In genomic region chr3:171777608-171777995, GRCh38 we compare ENCODE assay signal across 18 cellular contexts. TPM values are rescaled to one million over a fixed set of nuclear protein-coding genes. Genes with fewer than 3 reads are reported as not detected.
DNase-seq lines count a peak whose midpoint lies in the region; ATAC-seq and TF ChIP-seq lines count a peak whose summit lies in the region.
"Had no signal": no experiment of that assay in that cellular context is flagged by ENCODE, and none has a peak within 500 bp of the region (broad histone marks: within the 10 kb centered on the region; RNA-seq: fewer than 3 reads in every experiment).

No MANE protein-coding gene starts in this region.

- H2AK5ac ChIP-seq in mesendoderm (ENCODE audit: low read length): no peak overlapping the region

- no peaks in the 10 kb centered on the region for H3K9me3 ChIP-seq in left ventricle myocardium inferior (replicated peaks)
- no peaks in the 10 kb centered on the region for H3K9me3 ChIP-seq in mammary epithelial cell (replicated peaks; ENCODE audit: insufficient read depth, low read length)
- H3K9me3 ChIP-seq: BE2C, heart right ventricle had no signal

- H2BK5ac ChIP-seq in mesendoderm (ENCODE audit: low read length): no peak overlapping the region

- H3K56ac ChIP-seq in mesendoderm (ENCODE audit: low read length): no peak overlapping the region

- peak overlapping the region; percentile 20 for H3K27ac ChIP-seq in left ventricle myocardium inferior (replicated peaks)
- peak overlapping the region; percentile 97 for H3K27ac ChIP-seq in mammary epithelial cell (ENCODE audit: insufficient read depth, low read depth, low read length)
- no peak overlapping the region for H3K27ac ChIP-seq in mesendoderm (ENCODE audit: low read depth, low read length)

- no peaks in the 10 kb centered on the region for H3K79me1 ChIP-seq in mesendoderm (ENCODE audit: low read length)

- DNase-seq in left ventricle myocardium inferior: no peak
- DNase-seq in Right ventricle myocardium inferior (ENCODE audit: missing footprints): no peak
- DNase-seq in mammary epithelial cell: no peak
- no peak for DNase-seq in mesendoderm
- no peak for DNase-seq in retina
- DNase-seq in activated CD4-positive, alpha-beta T cell treated with anti-CD3 and anti-CD28 coated beads for 1 hour: no peak
- DNase-seq: activated CD4-positive, alpha-beta T cell treated with anti-CD3 and anti-CD28 coated beads, Interleukin-2, amount 50 U/mL, for 1 hour; activated gamma-delta T cell; BE2C; central memory CD4-positive, alpha-beta T cell; GOT3; heart right ventricle; NCI-H1436 treated with DMSO at 0.1 percent for 48 hours; NCI-H2171; posterior cingulate gyrus had no signal

- no peak overlapping the region for H3K23ac ChIP-seq in mesendoderm (ENCODE audit: low read length)

- H3K18ac ChIP-seq in mesendoderm (ENCODE audit: low read length): peak overlapping the region; percentile 39

- no peaks in the 10 kb centered on the region for H4K20me1 ChIP-seq in mammary epithelial cell (ENCODE audit: insufficient read depth, low read length)

- no peak overlapping the region for H4K8ac ChIP-seq in mesendoderm (ENCODE audit: low read depth, low read length)

- H3K27me3 ChIP-seq in left ventricle myocardium inferior (ENCODE audit: low read depth) (no peaks in the 10 kb centered on the region), mammary epithelial cell (ENCODE audit: insufficient read depth, low read length) (no peaks in the 10 kb centered on the region), mesendoderm (ENCODE audit: insufficient read depth, low read length, poor library complexity) (no peaks in the 10 kb centered on the region)
- H3K27me3 ChIP-seq: BE2C, heart right ventricle had no signal

- H2BK15ac ChIP-seq in mesendoderm (replicated peaks; ENCODE audit: low read depth): no peak overlapping the region

- dilution Hi-C loops in mammary epithelial cell (cut with HindIII; ENCODE audit: low sequenced_read_pairs): no loop called here

- WGBS in mammary epithelial cell (ENCODE audit: low coverage, missing lambda C conversion rate): 93% methylated on average over 4 of the region's 4 CpGs
- WGBS in mesendoderm (ENCODE audit: extremely low coverage, insufficient coverage, low lambda C conversion rate): no CpG with 5 or more reads among the region's 4 CpGs

- CTCF ChIA-PET in mammary epithelial cell (lab: Charles Lee; ENCODE audit: low non-redundant PET): no interaction called here

- no peak overlapping the region for H2AFZ ChIP-seq in mammary epithelial cell (ENCODE audit: low read depth, low read length)

- peaks cover 11% of the 10 kb centered on the region for H3K4me1 ChIP-seq in left ventricle myocardium inferior
- peaks cover 32% of the 10 kb centered on the region for H3K4me1 ChIP-seq in mammary epithelial cell (ENCODE audit: insufficient read depth, low read length)
- no peaks in the 10 kb centered on the region for H3K4me1 ChIP-seq in mesendoderm (ENCODE audit: control insufficient read depth, low read depth, low read length)

- TF ChIP-seq CTCF in left ventricle myocardium inferior (IDR thresholded peaks at IDR 0.05; ENCODE audit: borderline replicate concordance) (no peak), mammary epithelial cell (conservative IDR thresholded peaks at IDR 0.05 in 1 of 2, IDR thresholded peaks at IDR 0.05 in 1 of 2; ENCODE audit: extremely low read depth in 1 of 2, insufficient read depth in 1 of 2, low read depth in 1 of 2, low read length in 2 of 2) (no peak)

- H3K4me2 ChIP-seq in mammary epithelial cell (ENCODE audit: insufficient read depth, low read depth, low read length) (no peak overlapping the region), mesendoderm (ENCODE audit: low read length) (no peak overlapping the region)

- no peak overlapping the region for H2BK120ac ChIP-seq in mesendoderm (ENCODE audit: low read depth, low read length)

- H3K4me3 ChIP-seq in left ventricle myocardium inferior (no peak overlapping the region), mammary epithelial cell (replicated peaks in 1 of 3; ENCODE audit: insufficient read depth in 1 of 3, low read depth in 2 of 3, low read length in 3 of 3) (no peak overlapping the region), mesendoderm (ENCODE audit: low read length) (no peak overlapping the region)
- H3K4me3 ChIP-seq: lung had no signal

- H3K9ac ChIP-seq in mammary epithelial cell (ENCODE audit: insufficient read depth, low read length) (peak overlapping the region; percentile 65), mesendoderm (ENCODE audit: low read length) (no peak overlapping the region)

- intact Hi-C loops in left ventricle myocardium inferior (cut with micrococcal nuclease): no loop called here
- intact Hi-C loops in Right ventricle myocardium inferior (cut with DNase I): no loop called here
- intact Hi-C loops in mammary epithelial cell (cut with micrococcal nuclease): loop anchor here (10.0 kb wide), 1 partner anchor 613 kb away; no protein-coding TSS in a partner anchor

- H3K79me2 ChIP-seq in mammary epithelial cell (ENCODE audit: insufficient read depth, low read length) (peaks cover 3% of the 10 kb centered on the region), mesendoderm (ENCODE audit: control insufficient read depth, insufficient read depth, low read length) (no peaks in the 10 kb centered on the region)

- no peak overlapping the region for H4K5ac ChIP-seq in mesendoderm (ENCODE audit: low read length)

- in situ Hi-C loops in mammary epithelial cell (cut with MboI; ENCODE audit: low sequenced_read_pairs in 2 of 2): loop anchor here in 1 of 2 donors (10.0 kb wide), 1 partner anchor 133 kb away; no protein-coding TSS in a partner anchor

- ATAC-seq in Right ventricle myocardium inferior (no peak), SK-N-SH treated with all-trans-retinoic acid at 6 μM for 48 hours (no peak), GM19324 (IDR thresholded peaks at IDR 0.05; ENCODE audit: low FRiP score, unreplicated experiment) (no peak)

- no peaks in the 10 kb centered on the region for H3K36me3 ChIP-seq in left ventricle myocardium inferior
- H3K36me3 ChIP-seq in mammary epithelial cell (ENCODE audit: insufficient read depth, low read length): no peaks in the 10 kb centered on the region
- no peaks in the 10 kb centered on the region for H3K36me3 ChIP-seq in mesendoderm (ENCODE audit: control insufficient read depth, insufficient read depth, low read length)
- H3K36me3 ChIP-seq: BE2C, heart right ventricle had no signal

- H3K4ac ChIP-seq in mesendoderm (ENCODE audit: low read depth, low read length): no peak overlapping the region

- no TSS peak for BruUV-seq in mammary epithelial cell (replicated peaks; lab: Mats Ljungman, UMichigan)

TF ChIP-seq in SK-N-SH treated with all-trans-retinoic acid at 6 μM for 48 hours, 23 proteins besides CTCF, POLR2A, EP300 and RAD21 (continues in another document):
- TF ChIP-seq TCF4 (CRISPR knock-in tag; IDR thresholded peaks at IDR 0.05; ENCODE audit: borderline replicate concordance) (no peak), OSR1 (CRISPR knock-in tag; IDR thresholded peaks at IDR 0.05) (no peak), PATZ1 (CRISPR knock-in tag; IDR thresholded peaks at IDR 0.05; ENCODE audit: borderline replicate concordance) (no peak), ESRRG (CRISPR knock-in tag; IDR thresholded peaks at IDR 0.05) (no peak), BACH2 (CRISPR knock-in tag; IDR thresholded peaks at IDR 0.05; ENCODE audit: borderline replicate concordance) (no peak), CSDC2 (CRISPR knock-in tag; IDR thresholded peaks at IDR 0.05) (no peak), ZNF70 (CRISPR knock-in tag; IDR thresholded peaks at IDR 0.05) (no peak), PPARA (CRISPR knock-in tag; IDR thresholded peaks at IDR 0.05; ENCODE audit: borderline replicate concordance) (no peak), CSRNP3 (CRISPR knock-in tag; IDR thresholded peaks at IDR 0.05) (no peak), ARNTL (CRISPR knock-in tag; IDR thresholded peaks at IDR 0.05; ENCODE audit: borderline replicate concordance, low read depth) (no peak), TOX (CRISPR knock-in tag; IDR thresholded peaks at IDR 0.05; ENCODE audit: borderline replicate concordance) (no peak), ZNF8 (CRISPR knock-in tag; IDR thresholded peaks at IDR 0.05) (no peak)

RNA-seq across cellular contexts. Expression of gene PLD1, which starts 32.7 kb away (rescaled TPM):
- total RNA-seq in left ventricle myocardium inferior (59.5 TPM), Right ventricle myocardium inferior (78.0 TPM), mammary epithelial cell (10 to 100 TPM; 13.9 to 19.0 TPM)
- polyA plus RNA-seq in mammary epithelial cell: 7.5 TPM
- 16.3 TPM for polyA minus RNA-seq in mammary epithelial cell
- polyA plus RNA-seq in mesendoderm (2013, experiment 1 of 2): 0.42 TPM
- 0.56 TPM for polyA plus RNA-seq in mesendoderm (2013, experiment 2 of 2)
